In genomic region chr14:99611639-99612038, GRCh38 we compare ENCODE assay signal across 19 cellular contexts. TPM values are rescaled to one million over a fixed set of nuclear protein-coding genes. Genes with fewer than 3 reads are reported as not detected.
"Had no signal": no experiment of that assay in that cellular context is flagged by ENCODE, and none has a peak within 500 bp of the region (broad histone marks: within the 10 kb centered on the region; RNA-seq: fewer than 3 reads in every experiment).

No MANE protein-coding gene starts in this region.

- H3K36me3 ChIP-seq: esophagus muscularis mucosa, ovary, tibial nerve had no signal

- DNase-seq: activated CD4-positive, alpha-beta T cell treated with anti-CD3 and anti-CD28 coated beads, Interleukin-2, amount 10 ng/mL, durations not matched to agents 24 days and 14 days; activated CD4-positive, CD25-positive, alpha-beta regulatory T cell treated with anti-CD3 and anti-CD28 coated beads, Interleukin-2, amount 50 U/mL, for 72 hours; activated CD8-positive, alpha-beta memory T cell treated with anti-CD3 and anti-CD28 coated beads, Interleukin-2, amount 50 U/mL, for 48 hours; activated gamma-delta T cell treated with Interleukin-2 at 50 U/mL for 16 hours; activated naive CD4-positive, alpha-beta T cell treated with anti-CD3 and anti-CD28 coated beads, Interleukin-2, amount 50 U/mL, for 16 hours; activated T-cell treated with anti-CD3 and anti-CD28 coated beads, Interleukin-2, amount 50 U/mL, for 4 hours; amniotic stem cell; central memory CD4-positive, alpha-beta T cell; naive thymus-derived CD4-positive, alpha-beta T cell; ovary; stimulated activated CD4-positive, alpha-beta T cell treated with anti-CD3 and anti-CD28 coated beads, Interleukin-15, amount 100 ng/mL, for 24 hours; stimulated activated CD4-positive, alpha-beta T cell treated with anti-CD3 and anti-CD28 coated beads, Interleukin-2, amount 100 ng/mL, for 24 hours; stimulated activated naive CD4-positive, alpha-beta T cell; T-helper 17 cell; T1000 had no signal

- H3K9me3 ChIP-seq: esophagus muscularis mucosa, ovary, tibial nerve had no signal

- H3K27me3 ChIP-seq: esophagus muscularis mucosa, ovary had no signal

- H3K4me3 ChIP-seq: esophagus muscularis mucosa, ovary, skin epidermis, tibial nerve had no signal

- H3K27ac ChIP-seq: esophagus muscularis mucosa, ovary, tibial nerve had no signal

- ATAC-seq: activated T-cell treated with anti-CD3 and anti-CD28 coated beads, Interleukin-2, amount 50 U/mL, for 4 hours; naive thymus-derived CD4-positive, alpha-beta T cell; sciatic nerve; T-helper 17 cell had no signal

RNA-seq across cellular contexts. Expression of gene HHIPL1, which starts 33.3 kb away (rescaled TPM):
- total RNA-seq: activated CD4-positive, alpha-beta T cell treated with anti-CD3 and anti-CD28 coated beads, Interleukin-2, amount 10 ng/mL, durations not matched to agents 24 days and 14 days; activated T-cell treated with anti-CD3 and anti-CD28 coated beads, Interleukin-2, amount 50 U/mL, for 4 hours had no signal
- polyA plus RNA-seq: naive thymus-derived CD4-positive, alpha-beta T cell had no signal
